2 cellular contexts compared by ENCODE assay signal in genomic region chr6:751765-752164, GRCh38.
TF ChIP-seq lines count a peak whose summit lies in the region.

No MANE protein-coding gene starts in this region.

TF ChIP-seq in HepG2, 621 proteins besides CTCF, POLR2A, EP300 and RAD21:
- no peak for TF ChIP-seq AHR (CRISPR knock-in tag; IDR thresholded peaks at IDR 0.05)
- no peak for TF ChIP-seq ZBTB43 (CRISPR knock-in tag; conservative IDR thresholded peaks at IDR 0.05)
- no peak for TF ChIP-seq KMT2A (CRISPR knock-in tag; IDR thresholded peaks at IDR 0.05)
- TF ChIP-seq PRDM15 (CRISPR knock-in tag; IDR thresholded peaks at IDR 0.05) = no peak
- peak; percentile 91 for TF ChIP-seq MAFF (IDR thresholded peaks at IDR 0.05; ENCODE audit: low read depth, low read length)
- TF ChIP-seq MAFK (conservative IDR thresholded peaks at IDR 0.05 in 1 of 2, IDR thresholded peaks at IDR 0.05 in 1 of 2; ENCODE audit: low read length in 2 of 2) = peak; percentile 88 to 94

TF ChIP-seq in K562, 482 proteins besides CTCF, POLR2A, EP300 and RAD21:
- peak; percentile 64 for TF ChIP-seq ZNF316 (IDR thresholded peaks at IDR 0.05)
- no peak for TF ChIP-seq ZNF589 (CRISPR knock-in tag; IDR thresholded peaks at IDR 0.05; ENCODE audit: low read depth)
- peak; percentile 34; the same call in 1 of the 2 replicates for TF ChIP-seq C11orf30 (IDR thresholded peaks at IDR 0.05; ENCODE audit: low read depth)
- TF ChIP-seq MAFG (tag; conservative IDR thresholded peaks at IDR 0.05) = 0 out of 2 replicates have a peak, but pooled peaks have one; percentile 9
- peak; percentile 37; the same call in 1 of the 2 replicates for TF ChIP-seq MAFK (IDR thresholded peaks at IDR 0.05; ENCODE audit: low read length)
- no peak for TF ChIP-seq HDAC2 (IDR thresholded peaks at IDR 0.05)
- peak; percentile 41 for TF ChIP-seq MAFF (IDR thresholded peaks at IDR 0.05; ENCODE audit: low read length)
